8 cellular contexts compared by ENCODE assay signal in the genomic region with DNA sequence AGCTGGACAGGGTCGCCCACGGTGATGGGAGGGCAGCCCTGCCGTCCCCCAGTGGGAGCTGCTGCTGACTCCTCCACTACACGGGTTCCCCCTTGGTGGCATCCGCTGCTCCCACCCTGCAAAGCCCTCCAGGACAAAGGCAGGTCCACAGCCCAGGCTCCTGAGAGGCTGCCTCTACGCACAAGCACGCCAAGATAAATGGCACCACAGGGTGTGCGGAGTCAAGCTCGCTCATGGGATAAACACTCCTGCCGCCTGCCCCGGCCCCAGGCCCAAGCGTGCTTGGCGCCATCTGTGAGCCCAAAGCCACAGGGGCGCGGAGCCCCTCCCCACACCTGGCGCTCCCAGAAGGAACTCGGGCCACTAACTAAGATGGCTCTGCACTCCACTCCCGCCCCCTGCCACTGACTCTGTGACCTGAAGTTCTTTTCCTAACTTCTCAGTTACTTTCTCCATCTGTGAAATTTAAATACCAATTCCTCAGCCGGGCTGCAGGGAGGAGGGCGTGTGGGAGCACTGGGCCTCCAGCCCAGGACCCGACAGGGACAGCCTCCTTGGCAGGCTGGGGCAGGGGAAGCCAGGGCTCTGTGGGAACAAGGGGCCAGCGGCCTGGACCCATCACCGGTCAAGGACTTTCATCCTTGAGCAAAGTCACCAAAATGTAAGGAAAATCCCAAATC. TPM values are rescaled to one million over a fixed set of nuclear protein-coding genes. Genes with fewer than 3 reads are reported as not detected.
A peak's percentile ranks its signal among the peaks of the same experiment; 100 is the strongest.
DNase-seq lines count a peak whose midpoint lies in the region; ATAC-seq, FAIRE-seq and TF ChIP-seq lines count a peak whose summit lies in the region.

No MANE protein-coding gene starts in this region.

- peak overlapping the region; percentile 53 for H3K27ac ChIP-seq in SJSA1

- H3K4me3 ChIP-seq in SJSA1 (no peak overlapping the region), fibroblast of the aortic adventitia (ENCODE audit: low read depth, low read length) (no peak overlapping the region)

- TF ChIP-seq POLR2A in H54 (IDR thresholded peaks at IDR 0.05; ENCODE audit: low read depth, low read length) = no peak

- H3K36me3 ChIP-seq in SJSA1 = peaks cover 62% of the 10 kb centered on the region

- FAIRE-seq in H54 (lab: Jason Lieb, UNC) = no peak

- H3K4me1 ChIP-seq in SJSA1 (replicated peaks) = peaks cover 59% of the 10 kb centered on the region

- no peaks in the 10 kb centered on the region for H3K27me3 ChIP-seq in SJSA1 (replicated peaks)

- DNase-seq in EH (ENCODE audit: low read depth) (peak; percentile 41), SJSA1 (ENCODE audit: low read depth in 1 of 2, low spot score in 2 of 2) (no peak), fibroblast of the aortic adventitia (ENCODE audit: low read depth) (peak; percentile 41), retina (peak; percentile 80), H54 (ENCODE audit: insufficient read length, low spot score) (no peak)
- DNase-seq in activated CD4-positive, alpha-beta T cell treated with anti-CD3 and anti-CD28 coated beads for 4 hours = no peak

- H3K9me3 ChIP-seq in SJSA1 (replicated peaks) = no peaks in the 10 kb centered on the region

- TF ChIP-seq CTCF in fibroblast of the aortic adventitia (IDR thresholded peaks at IDR 0.05; ENCODE audit: insufficient read depth, low read length) = no peak

- no peak for ATAC-seq in HG03039 (IDR thresholded peaks at IDR 0.05; ENCODE audit: unreplicated experiment)
- no peak for ATAC-seq in GM18520 (IDR thresholded peaks at IDR 0.05; ENCODE audit: unreplicated experiment)

RNA-seq across cellular contexts. Expression of gene EHD1, which starts 14.9 kb away (rescaled TPM):
- 75.2 and 85.7 TPM in 2 replicates for total RNA-seq in SJSA1 (2014; rRNA removed; shearing (Covaris generic))
- 68.1 and 113 TPM in 2 replicates for total RNA-seq in fibroblast of the aortic adventitia (ENCODE audit: low replicate concordance)

RNA-seq across cellular contexts. Expression of gene CDC42BPG, which starts 19.1 kb away (rescaled TPM):
- 0.03 TPM in 1 of 2 replicates, not detected in the other for total RNA-seq in SJSA1 (2014; rRNA removed; shearing (Covaris generic))
- total RNA-seq in fibroblast of the aortic adventitia (ENCODE audit: low replicate concordance) = 0.08 and 0.09 TPM in 2 replicates

RNA-seq across cellular contexts. Expression of gene MEN1, which starts 53.2 kb away (rescaled TPM):
- 13.8 and 22.0 TPM in 2 replicates for total RNA-seq in SJSA1 (2014; rRNA removed; shearing (Covaris generic))
- 6.2 and 15.9 TPM in 2 replicates for total RNA-seq in fibroblast of the aortic adventitia (ENCODE audit: low replicate concordance)

RNA-seq across cellular contexts. Expression of gene ATG2A, which starts 53.5 kb away (rescaled TPM):
- total RNA-seq in SJSA1 (2014; rRNA removed; shearing (Covaris generic)) = 22.5 and 23.2 TPM in 2 replicates
- 18.2 and 18.8 TPM in 2 replicates for total RNA-seq in fibroblast of the aortic adventitia (ENCODE audit: low replicate concordance)

Comparison
In these comparisons a context has a peak if more than half of its experiments do, and no peak if none do; other contexts are left out.
1. DNase-seq: peak in EH (single experiment), fibroblast of the aortic adventitia (single experiment) and retina (single experiment); none in SJSA1 (0 of 2), activated CD4-positive, alpha-beta T cell treated with anti-CD3 and anti-CD28 coated beads for 4 hours (0 of 2) and H54 (single experiment).